In the genomic region with DNA sequence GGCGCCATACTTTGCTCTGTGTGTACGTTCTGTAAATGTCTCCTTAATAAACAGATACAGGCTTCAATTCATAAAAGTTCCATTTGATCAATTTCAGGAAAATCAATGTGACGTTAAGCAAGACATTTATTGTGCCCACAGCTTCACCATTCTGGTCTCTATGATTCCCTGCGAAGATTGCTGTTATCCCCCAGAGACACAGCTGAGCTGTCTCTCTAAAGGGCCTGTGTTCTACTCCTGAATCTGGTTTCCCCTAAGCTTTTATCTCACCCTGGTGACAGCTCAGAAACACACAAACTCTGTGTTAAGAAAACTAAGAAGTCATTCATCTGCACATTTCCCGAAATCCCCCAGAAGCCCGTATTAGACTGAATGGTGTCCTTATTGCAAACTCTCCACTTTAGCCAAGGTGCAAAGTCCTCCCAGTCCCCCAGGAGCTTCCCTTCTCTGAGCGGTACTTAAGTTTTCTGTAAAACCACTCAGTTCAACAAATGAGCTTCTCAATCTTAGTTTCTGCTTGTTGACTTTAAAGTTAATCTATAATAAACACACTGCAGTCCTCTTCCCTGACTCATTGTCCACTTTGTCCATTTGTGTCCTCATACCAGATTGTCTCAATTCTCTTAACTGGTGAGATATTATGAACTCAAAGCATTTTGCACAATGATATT, we compare ENCODE assay signal across 8 cellular contexts. TPM values are rescaled to one million over a fixed set of nuclear protein-coding genes. Genes with fewer than 3 reads are reported as not detected.
DNase-seq lines count a peak whose midpoint lies in the region; ATAC-seq, FAIRE-seq and TF ChIP-seq lines count a peak whose summit lies in the region.

No MANE protein-coding gene starts in this region.

- H3K27me3 Mint-ChIP-seq in CD14-positive monocyte (ENCODE audit: low read depth in 3 of 3) = no peaks in the 10 kb centered on the region
- H3K27me3 Mint-ChIP-seq in HFFc6 (ENCODE audit: insufficient read depth) = peaks cover 5% of the 10 kb centered on the region
- peaks cover 4% of the 10 kb centered on the region for H3K27me3 Mint-ChIP-seq in activated naive CD8-positive, alpha-beta T cell treated with anti-CD3 and anti-CD28 coated beads for 36 hours
- H3K27me3 Mint-ChIP-seq in memory B cell = no peaks in the 10 kb centered on the region

- H3K9me3 Mint-ChIP-seq in CD14-positive monocyte (no peaks in the 10 kb centered on the region), HFFc6 (no peaks in the 10 kb centered on the region; the same call in 1 of the 2 replicates), memory B cell (no peaks in the 10 kb centered on the region)
- H3K9me3 Mint-ChIP-seq in activated naive CD8-positive, alpha-beta T cell treated with anti-CD3 and anti-CD28 coated beads for 36 hours = no peaks in the 10 kb centered on the region

- FAIRE-seq in GM12891 (lab: Jason Lieb, UNC) = no peak

- ATAC-seq in memory B cell (ENCODE audit: low read depth) = no peak
- ATAC-seq in mucosa of descending colon = no peak
- no peak for ATAC-seq in GM18861 (IDR thresholded peaks at IDR 0.05; ENCODE audit: unreplicated experiment)

- peaks cover 23% of the 10 kb centered on the region for H3K4me1 Mint-ChIP-seq in CD14-positive monocyte
- peaks cover 48% of the 10 kb centered on the region for H3K4me1 Mint-ChIP-seq in HFFc6 (ENCODE audit: low read depth)
- H3K4me1 Mint-ChIP-seq in activated naive CD8-positive, alpha-beta T cell treated with anti-CD3 and anti-CD28 coated beads for 36 hours = peaks cover 42% of the 10 kb centered on the region
- H3K4me1 Mint-ChIP-seq in memory B cell = peaks cover 24% of the 10 kb centered on the region

- H3K4me3 Mint-ChIP-seq in CD14-positive monocyte (peak overlapping the region; percentile 97 to 98), HFFc6 (peak overlapping the region; percentile 98), memory B cell (peak overlapping the region; percentile 89)
- peak overlapping the region; percentile 99 for H3K4me3 Mint-ChIP-seq in activated naive CD8-positive, alpha-beta T cell treated with anti-CD3 and anti-CD28 coated beads for 36 hours

- intact Hi-C loops in CD14-positive monocyte (cut with micrococcal nuclease) (no loop called here), mucosa of descending colon (cut with DNase I, micrococcal nuclease) (no loop called here)

- H3K4me3 ChIP-seq in mucosa of descending colon = no peak overlapping the region

- H3K4me1 ChIP-seq in mucosa of descending colon (ENCODE audit: low read depth) = peaks cover 3% of the 10 kb centered on the region

- H3K27ac Mint-ChIP-seq in CD14-positive monocyte = peak overlapping the region; percentile 37 to 99 (median 97)
- H3K27ac Mint-ChIP-seq in HFFc6 = peak overlapping the region; percentile 97
- peak overlapping the region; percentile 52 for H3K27ac Mint-ChIP-seq in activated naive CD8-positive, alpha-beta T cell treated with anti-CD3 and anti-CD28 coated beads for 36 hours
- peak overlapping the region; percentile 98 for H3K27ac Mint-ChIP-seq in memory B cell

- TF ChIP-seq CTCF in CD14-positive monocyte (IDR thresholded peaks at IDR 0.05) (no peak), HFFc6 (IDR thresholded peaks at IDR 0.05) (no peak), mucosa of descending colon (IDR thresholded peaks at IDR 0.05) (no peak)

- H3K9me3 ChIP-seq in mucosa of descending colon = no peaks in the 10 kb centered on the region

- DNase-seq in CD14-positive monocyte (ENCODE audit: low spot score) = no peak
- DNase-seq in HFFc6 = peak; percentile 30
- DNase-seq in activated naive CD8-positive, alpha-beta T cell treated with anti-CD3 and anti-CD28 coated beads for 36 hours = no peak
- DNase-seq in memory B cell (ENCODE audit: low spot score in 2 of 2) = no peak
- DNase-seq in mucosa of descending colon = no peak
- DNase-seq in NCI-H2029 treated with DMSO at 0.1 percent for 48 hours (lab: John Stamatoyannopoulos, UW) = no peak
- DNase-seq in GM12891 (ENCODE audit: insufficient read length, low spot score) = no peak

- peaks cover 28 to 34% of the 10 kb centered on the region in 2 donors for H3K36me3 Mint-ChIP-seq in CD14-positive monocyte
- peaks cover 42% of the 10 kb centered on the region for H3K36me3 Mint-ChIP-seq in HFFc6 (ENCODE audit: low read depth)
- H3K36me3 Mint-ChIP-seq in activated naive CD8-positive, alpha-beta T cell treated with anti-CD3 and anti-CD28 coated beads for 36 hours = peaks cover 39% of the 10 kb centered on the region
- peaks cover 11% of the 10 kb centered on the region for H3K36me3 Mint-ChIP-seq in memory B cell

- H3K36me3 ChIP-seq in mucosa of descending colon (ENCODE audit: low read depth) = no peaks in the 10 kb centered on the region

- TF ChIP-seq POLR2A in GM12891 (IDR thresholded peaks at IDR 0.05; ENCODE audit: low read depth, low read length) = no peak

TF ChIP-seq in GM12891, 5 proteins besides CTCF, POLR2A, EP300 and RAD21:
- TF ChIP-seq POLR2AphosphoS5 (IDR thresholded peaks at IDR 0.05; ENCODE audit: low read depth, low read length) (no peak), SPI1 (IDR thresholded peaks at IDR 0.05; ENCODE audit: low read depth, low read length) (no peak), TAF1 (IDR thresholded peaks at IDR 0.05; ENCODE audit: low read depth, low read length) (no peak), PAX5 (IDR thresholded peaks at IDR 0.05; ENCODE audit: insufficient read depth, low read length, severe bottlenecking) (no peak), POU2F2 (IDR thresholded peaks at IDR 0.05; ENCODE audit: low read depth, low read length) (no peak)

RNA-seq across cellular contexts. Expression of gene C5orf15, which starts 1.4 kb away (rescaled TPM):
- 10 to 100 TPM; 46.9 to 59.2 TPM for polyA plus RNA-seq in CD14-positive monocyte
- 10 to 100 TPM; 46.2 to 63.5 (median 57.2) TPM for total RNA-seq in HFFc6 (2021; fragmentation: NEBNext Ultra II Directional; extraction: Animal tissue kit (Norgen Biotek cat#: 25700))
- 10 to 100 TPM; 33.4 to 33.8 TPM for total RNA-seq in activated naive CD8-positive, alpha-beta T cell treated with anti-CD3 and anti-CD28 coated beads for 36 hours
- total RNA-seq in mucosa of descending colon = 10 to 100 TPM; 24.5 to 38.3 (median 26.8) TPM
- polyA plus RNA-seq in GM12891 (2012; ENCODE audit: low read depth, missing spikeins) = 22.4 TPM

RNA-seq across cellular contexts. Expression of gene VDAC1, which starts 35.0 kb away (rescaled TPM):
- 100 to 1,000 TPM in 1 of 2 donors, 10 to 100 TPM in 1; 84.4 to 107 TPM for polyA plus RNA-seq in CD14-positive monocyte
- total RNA-seq in HFFc6 (2021; fragmentation: NEBNext Ultra II Directional; extraction: Animal tissue kit (Norgen Biotek cat#: 25700)) = 100 to 1,000 TPM; 276 to 324 (median 316) TPM
- 100 to 1,000 TPM; 539 to 540 TPM for total RNA-seq in activated naive CD8-positive, alpha-beta T cell treated with anti-CD3 and anti-CD28 coated beads for 36 hours
- 100 to 1,000 TPM; 153 to 283 (median 246) TPM for total RNA-seq in mucosa of descending colon
- polyA plus RNA-seq in GM12891 (2012; ENCODE audit: low read depth, missing spikeins) = 347 TPM
